8 cellular contexts compared by ENCODE assay signal in genomic region chr2:183124222-183124956, GRCh38. TPM values are rescaled to one million over a fixed set of nuclear protein-coding genes. Genes with fewer than 3 reads are reported as not detected.
A peak's percentile ranks its signal among the peaks of the same experiment; 100 is the strongest.
DNase-seq lines count a peak whose midpoint lies in the region; TF ChIP-seq lines count a peak whose summit lies in the region.

NUP35 (plus strand) TSS chr2:183124443; CDS start chr2:183124458, 15 bp downstream.

- no peak for TF ChIP-seq POLR2A in stomach (IDR thresholded peaks at IDR 0.05)

- H3K4me3 ChIP-seq in HAP-1 (peak within 1 kb of the TSS; percentile 69), MM.1S (ENCODE audit: low read length) (peak within 1 kb of the TSS; percentile 78), fibroblast of villous mesenchyme (ENCODE audit: low read depth, low read length) (peak within 1 kb of the TSS; percentile 95), neural cell (ENCODE audit: low read length) (peak within 1 kb of the TSS; percentile 77), stomach (peak within 1 kb of the TSS; percentile 71 to 97 (median 86))

- no peaks in the 10 kb centered on the region for H3K36me3 ChIP-seq in ES-I3 (ENCODE audit: insufficient read depth, low read length)
- peaks cover 9% of the 10 kb centered on the region for H3K36me3 ChIP-seq in HAP-1 (replicated peaks)
- H3K36me3 ChIP-seq in MM.1S (replicated peaks; ENCODE audit: insufficient read depth, low read length), result 0 out of 2 replicates have a peak, but pooled peaks cover 2% of the 10 kb centered on the region
- H3K36me3 ChIP-seq in neural cell (ENCODE audit: insufficient read depth, low read length), result no peaks in the 10 kb centered on the region
- peaks cover 0 to 12% (median 8%) of the 10 kb centered on the region in 4 donors for H3K36me3 ChIP-seq in stomach

- H3K4me2 ChIP-seq in MM.1S (ENCODE audit: low read depth, low read length), result peak within 1 kb of the TSS; percentile 62
- H3K4me2 ChIP-seq in neural cell (ENCODE audit: low read length), result peak within 1 kb of the TSS; percentile 71

- H3K79me2 ChIP-seq in MM.1S (ENCODE audit: low read length), result peaks cover 46% of the 10 kb centered on the region
- peaks cover 42% of the 10 kb centered on the region for H3K79me2 ChIP-seq in neural cell (replicated peaks; ENCODE audit: insufficient read depth, low read length)

- TF ChIP-seq RAD21 in neural cell (conservative IDR thresholded peaks at IDR 0.05), result no peak

- in situ Hi-C loops in HAP-1 (cut with MboI; ENCODE audit: low sequenced_read_pairs), result no loop called here

- H4K20me1 ChIP-seq in MM.1S (ENCODE audit: insufficient read depth, low read length) (no peaks in the 10 kb centered on the region), neural cell (ENCODE audit: insufficient read depth) (no peaks in the 10 kb centered on the region)

- peak; percentile 44 for TF ChIP-seq EP300 in neural cell (conservative IDR thresholded peaks at IDR 0.05; ENCODE audit: poor library complexity, severe bottlenecking)
- no peak for TF ChIP-seq EP300 in stomach (IDR thresholded peaks at IDR 0.05)

- H2AFZ ChIP-seq in MM.1S (ENCODE audit: low read length) (peak within 1 kb of the TSS; percentile 76), neural cell (ENCODE audit: low read depth, low read length) (peak within 1 kb of the TSS; percentile 81)

- H3K9me3 ChIP-seq in ES-I3 (ENCODE audit: control insufficient read depth, insufficient read depth, low read length) (no peaks in the 10 kb centered on the region), HAP-1 (no peaks in the 10 kb centered on the region), MM.1S (replicated peaks; ENCODE audit: insufficient read depth, low read length) (no peaks in the 10 kb centered on the region), neural cell (ENCODE audit: low read length) (no peaks in the 10 kb centered on the region), stomach (no peaks in the 10 kb centered on the region)

- H3F3A ChIP-seq in MM.1S (ENCODE audit: insufficient read depth, low read length) (peaks cover 9% of the 10 kb centered on the region; the same call in 1 of the 2 replicates), neural cell (ENCODE audit: insufficient read depth, low read length, poor library complexity, severe bottlenecking) (no peaks in the 10 kb centered on the region)

- no peaks in the 10 kb centered on the region for H3K9me2 ChIP-seq in MM.1S (replicated peaks; ENCODE audit: insufficient read depth, low read length)
- H3K9me2 ChIP-seq in neural cell (ENCODE audit: insufficient read depth, low read length), result no peaks in the 10 kb centered on the region

- peak; percentile 84 to 89 for DNase-seq in HAP-1 (ENCODE audit: low spot score in 2 of 2)
- DNase-seq in MM.1S, result peak; percentile 93
- DNase-seq in SIG-M5 (lab: John Stamatoyannopoulos, UW), result peak; percentile 50
- peak; percentile 6 for DNase-seq in activated gamma-delta T cell (lab: John Stamatoyannopoulos, UW)
- peak; percentile 94 for DNase-seq in fibroblast of villous mesenchyme (ENCODE audit: low read depth)
- peak; percentile 90 for DNase-seq in stomach

- no peaks in the 10 kb centered on the region for H3K4me1 ChIP-seq in ES-I3 (ENCODE audit: insufficient read depth, low read length)
- peaks cover 14% of the 10 kb centered on the region for H3K4me1 ChIP-seq in HAP-1
- peaks cover 10% of the 10 kb centered on the region; the same call in 1 of the 2 replicates for H3K4me1 ChIP-seq in MM.1S (ENCODE audit: low read length)
- peaks cover 11 to 33% (median 21%) of the 10 kb centered on the region in 4 donors for H3K4me1 ChIP-seq in stomach

- H3K27me3 ChIP-seq in HAP-1 (ENCODE audit: low read depth) (no peaks in the 10 kb centered on the region), MM.1S (replicated peaks; ENCODE audit: insufficient read depth, low read length) (no peaks in the 10 kb centered on the region), neural cell (ENCODE audit: insufficient read depth, low read depth, low read length) (no peaks in the 10 kb centered on the region), stomach (no peaks in the 10 kb centered on the region)

- H3K27ac ChIP-seq in MM.1S (ENCODE audit: low read length) (peak within 1 kb of the TSS; percentile 82), neural cell (ENCODE audit: low read length) (peak within 1 kb of the TSS; percentile 84), stomach (peak within 1 kb of the TSS; percentile 83 to 92 (median 91))

- H3K9ac ChIP-seq in ES-I3 (ENCODE audit: low read depth, low read length) (peak within 1 kb of the TSS; percentile 83), MM.1S (ENCODE audit: low read length) (peak within 1 kb of the TSS; percentile 67), neural cell (ENCODE audit: low read length) (peak within 1 kb of the TSS; percentile 71)

- WGBS in stomach, 5 donors, result 0 to 1% (median 0%) methylated on average over 36 to 43 of the region's 43 CpGs

- intact Hi-C loops in stomach (cut with DNase I; ENCODE audit: low total_unique reads), result no loop called here

- TF ChIP-seq CTCF in MM.1S (IDR thresholded peaks at IDR 0.05; ENCODE audit: low read length), result no peak
- no peak for TF ChIP-seq CTCF in fibroblast of villous mesenchyme (IDR thresholded peaks at IDR 0.05; ENCODE audit: insufficient read depth, low read depth, low read length)
- TF ChIP-seq CTCF in neural cell (IDR thresholded peaks at IDR 0.05; ENCODE audit: poor library complexity, severe bottlenecking), result no peak
- no peak for TF ChIP-seq CTCF in stomach (IDR thresholded peaks at IDR 0.05)

TF ChIP-seq in neural cell, 6 proteins besides CTCF, POLR2A, EP300 and RAD21:
- no peak for TF ChIP-seq EZH2 (IDR thresholded peaks at IDR 0.05; ENCODE audit: borderline replicate concordance, insufficient read depth, low read length, poor library complexity, severe bottlenecking)
- TF ChIP-seq SMC3 (conservative IDR thresholded peaks at IDR 0.05; ENCODE audit: poor library complexity), result peak; percentile 23
- TF ChIP-seq POLR2AphosphoS5 (IDR thresholded peaks at IDR 0.05), result peak; percentile 60
- TF ChIP-seq REST (IDR thresholded peaks at IDR 0.05; ENCODE audit: borderline replicate concordance), result peak; percentile 77
- TF ChIP-seq TAF1 (IDR thresholded peaks at IDR 0.05; ENCODE audit: low read depth), result peak; percentile 68
- TF ChIP-seq MXI1 (conservative IDR thresholded peaks at IDR 0.05; ENCODE audit: poor library complexity, severe bottlenecking), result peak; percentile 97

RNA-seq across cellular contexts. Expression of gene NUP35, which starts in this region (rescaled TPM):
- total RNA-seq in fibroblast of villous mesenchyme, result 8.1 and 14.2 TPM in 2 replicates
- 32.6 and 40.7 TPM in 2 replicates for polyA plus RNA-seq in neural cell
- polyA minus RNA-seq in neural cell, result 46.5 and 49.2 TPM in 2 replicates
- total RNA-seq in stomach, result 10 to 100 TPM in 4 of 5 donors, 1 to 10 TPM in 1; 1.4 to 59.5 (median 43.3) TPM
- polyA plus RNA-seq in stomach, result 10 to 100 TPM in 2 of 3 donors, 1 to 10 TPM in 1; 8.0 to 11.3 (median 10.5) TPM

Comparison
In these comparisons a context has a peak if more than half of its experiments do, and no peak if none do; other contexts are left out.
1. Peak in every context shown above with its lines: DNase-seq, H3K4me3 ChIP-seq and H3K27ac ChIP-seq.
2. DNase-seq: peak in every context shown above with its lines; median percentile 94 in fibroblast of villous mesenchyme; 93 in MM.1S; 90 in stomach; 86 in HAP-1; 50 in SIG-M5; 6 in activated gamma-delta T cell.